In the genomic region with DNA sequence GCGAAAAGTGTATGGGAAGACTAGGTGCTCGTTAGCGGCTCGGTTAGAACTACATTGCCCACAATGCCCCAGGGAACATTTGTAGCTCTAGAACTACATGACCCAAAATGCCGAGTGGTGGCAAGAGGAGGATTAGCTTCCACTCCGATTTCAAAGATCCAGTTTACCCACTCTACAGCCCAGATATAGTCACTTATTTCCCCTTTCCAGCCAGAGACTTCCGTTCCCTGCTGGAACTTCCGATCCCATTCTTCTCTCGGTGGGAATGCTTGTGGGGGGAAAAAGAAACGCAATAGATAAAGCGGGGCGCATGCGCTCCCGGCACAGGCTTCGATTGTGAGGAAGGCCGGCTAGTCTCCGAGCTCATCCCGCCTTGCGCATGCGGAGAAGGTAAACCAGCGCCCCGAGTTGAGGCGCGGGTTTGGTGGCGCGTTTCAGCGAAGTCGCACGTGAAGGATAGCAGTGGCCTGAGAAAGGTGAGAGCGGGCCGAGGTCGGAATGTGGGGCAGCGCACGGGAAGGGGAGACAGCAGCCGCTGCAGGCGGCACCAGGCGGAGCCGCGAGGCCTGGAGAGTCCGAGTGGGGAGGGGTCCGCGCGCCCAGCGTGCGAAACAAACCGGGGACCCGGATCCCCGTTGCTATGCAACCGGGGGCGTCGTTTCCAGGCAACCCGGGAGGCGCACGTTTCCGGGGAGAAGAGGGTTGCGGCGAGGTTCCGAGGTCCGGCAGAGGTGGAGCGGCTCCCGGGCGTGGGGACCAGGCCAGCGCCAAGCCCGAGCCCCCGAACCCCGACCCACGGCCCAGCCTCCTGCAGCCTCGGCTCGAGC, we compare ENCODE assay signal across 8 cellular contexts. TPM values are rescaled to one million over a fixed set of nuclear protein-coding genes. Genes with fewer than 3 reads are reported as not detected.
A peak's percentile ranks its signal among the peaks of the same experiment; 100 is the strongest.
DNase-seq lines count a peak whose midpoint lies in the region; ATAC-seq and TF ChIP-seq lines count a peak whose summit lies in the region.

A gene with protein sequence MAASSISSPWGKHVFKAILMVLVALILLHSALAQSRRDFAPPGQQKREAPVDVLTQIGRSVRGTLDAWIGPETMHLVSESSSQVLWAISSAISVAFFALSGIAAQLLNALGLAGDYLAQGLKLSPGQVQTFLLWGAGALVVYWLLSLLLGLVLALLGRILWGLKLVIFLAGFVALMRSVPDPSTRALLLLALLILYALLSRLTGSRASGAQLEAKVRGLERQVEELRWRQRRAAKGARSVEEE (plus strand): TSS at position 366 of the 827 bp plus-strand sequence. CDS start 5,536 bp downstream, outside the sequence.

- H3K4me3 ChIP-seq in right cardiac atrium (ENCODE audit: low read length) (peak within 1 kb of the TSS; percentile 86), psoas muscle (peak within 1 kb of the TSS; percentile 96), urinary bladder (ENCODE audit: low read depth, low read length) (peak within 1 kb of the TSS; percentile 72)

- DNase-seq in GM13977 (ENCODE audit: low spot score) (peak; percentile 94), NCI-H187 treated with DMSO at 0.1 percent for 48 hours (lab: John Stamatoyannopoulos, UW) (peak; percentile 85), T-helper 2 cell (peak; percentile 69 to 91 (median 87)), right cardiac atrium (peak; percentile 93 to 96 (median 95)), psoas muscle (peak; percentile 89 to 94)

- TF ChIP-seq CTCF in GM13977 (IDR thresholded peaks at IDR 0.05; ENCODE audit: extremely low read depth, insufficient read depth, missing control alignments) (no peak), psoas muscle (IDR thresholded peaks at IDR 0.05) (no peak)

- intact Hi-C loops in right cardiac atrium (cut with DNase I) (no loop called here), psoas muscle (cut with DNase I) (no loop called here)

- H3K9me3 ChIP-seq in right cardiac atrium (ENCODE audit: control insufficient read depth, low read length) (no peaks in the 10 kb centered on the region), psoas muscle (no peaks in the 10 kb centered on the region)

- no peaks in the 10 kb centered on the region for H3K36me3 ChIP-seq in psoas muscle (ENCODE audit: insufficient read depth in 1 of 2, low read depth in 1 of 2)
- no peaks in the 10 kb centered on the region for H3K36me3 ChIP-seq in urinary bladder (ENCODE audit: insufficient read depth)

- WGBS in right cardiac atrium = under 1% methylated on average over 69 of the region's 69 CpGs
- 0 to 1% (median 0%) methylated on average over 51 to 69 of the region's 69 CpGs for WGBS in psoas muscle, 3 donors
- WGBS in urinary bladder = under 1% methylated on average over 69 of the region's 69 CpGs

- peak within 1 kb of the TSS; percentile 99 for H3K27ac ChIP-seq in angular gyrus (ENCODE audit: low read depth, low read length)
- H3K27ac ChIP-seq in right cardiac atrium (ENCODE audit: low read length) = peak within 1 kb of the TSS; percentile 86
- H3K27ac ChIP-seq in psoas muscle = peak within 1 kb of the TSS; percentile 94
- peak within 1 kb of the TSS; percentile 82 for H3K27ac ChIP-seq in urinary bladder (ENCODE audit: low read depth)

- H3K4me1 ChIP-seq in right cardiac atrium (ENCODE audit: control insufficient read depth, insufficient read depth, low read length) (peaks cover 20% of the 10 kb centered on the region), psoas muscle (peaks cover 54% of the 10 kb centered on the region), urinary bladder (ENCODE audit: insufficient read depth) (peaks cover 2% of the 10 kb centered on the region)

- in situ Hi-C loops in GM13977 (cut with MboI; ENCODE audit: low pct_unique_long_range_greater_than_20kb, low sequenced_read_pairs, unreplicated experiment) = no loop called here

- no peaks in the 10 kb centered on the region for H3K27me3 ChIP-seq in right cardiac atrium (ENCODE audit: control insufficient read depth, insufficient read depth)
- no peaks in the 10 kb centered on the region for H3K27me3 ChIP-seq in psoas muscle (ENCODE audit: insufficient read depth in 3 of 3, low read length in 2 of 3)

- ATAC-seq in HG02885 (IDR thresholded peaks at IDR 0.05; ENCODE audit: poor library complexity, unreplicated experiment) (peak; percentile 50), right cardiac atrium (peak; percentile 87 to 88), psoas muscle (peak; percentile 75 to 86 (median 80))

RNA-seq across cellular contexts. Expression of the gene that starts here (rescaled TPM):
- total RNA-seq in right cardiac atrium (100 to 1,000 TPM; 103 to 119 (median 117) TPM), psoas muscle (10 to 100 TPM; 70.2 to 73.4 (median 71.5) TPM), urinary bladder (32.9 TPM)
- polyA plus RNA-seq in right cardiac atrium (112 TPM), psoas muscle (100 to 1,000 TPM in 1 of 3 donors, 10 to 100 TPM in 2; 69.2 to 130 (median 78.1) TPM), urinary bladder (183 TPM)

Comparison
In these comparisons a context has a peak if more than half of its experiments do, and no peak if none do; other contexts are left out.
1. Peak in every context shown above with its lines: DNase-seq, ATAC-seq, H3K4me3 ChIP-seq and H3K27ac ChIP-seq.